Comparison of ENCODE assay signal across 18 cellular contexts in the genomic region with DNA sequence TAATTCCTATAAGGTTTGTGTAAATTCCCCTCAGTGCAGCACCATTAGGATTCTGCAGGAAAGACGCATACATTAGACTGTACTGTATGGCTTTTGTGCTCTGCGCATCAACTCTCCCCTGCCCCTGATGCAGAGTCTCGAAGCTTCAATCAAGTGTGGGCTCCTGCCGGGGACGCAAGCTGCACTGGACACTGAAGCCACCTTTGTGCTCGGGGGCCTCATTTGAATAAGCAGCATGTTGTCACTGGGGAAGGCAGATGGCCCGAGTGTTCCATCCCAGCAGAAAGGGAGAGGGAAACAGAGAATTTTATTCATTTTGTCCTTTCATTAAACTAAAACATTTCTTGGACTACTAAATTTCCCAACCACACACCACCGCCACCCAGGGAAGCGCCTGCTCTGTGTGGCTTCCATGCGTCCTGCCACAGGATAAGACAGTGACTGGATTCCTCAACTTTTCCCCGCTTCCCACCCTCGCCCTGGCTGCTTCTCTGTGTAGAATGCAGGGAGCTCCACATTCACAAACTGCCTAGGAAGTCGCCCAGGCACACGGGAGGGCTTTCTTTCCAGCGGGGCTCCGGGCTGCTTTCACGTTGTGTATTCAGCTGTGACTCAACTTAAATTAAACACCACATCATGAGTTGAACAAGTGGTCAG.
DNase-seq lines count a peak whose midpoint lies in the region; ATAC-seq and TF ChIP-seq lines count a peak whose summit lies in the region.
"Had no signal": no experiment of that assay in that cellular context is flagged by ENCODE, and none has a peak within 500 bp of the region (broad histone marks: within the 10 kb centered on the region; RNA-seq: fewer than 3 reads in every experiment).

No MANE protein-coding gene starts in this region.

- H3K9ac ChIP-seq in HUES48 (ENCODE audit: low read depth, low read length): no peak overlapping the region

- DNase-seq in cerebellar cortex (ENCODE audit: low spot score) (peak; percentile 20), left kidney (ENCODE audit: low read depth, low spot score) (peak; percentile 96), putamen (ENCODE audit: low spot score) (peak; percentile 66), T-cell (no peak), chondrocyte (ENCODE audit: low spot score) (no peak), NCI-H2171 (lab: John Stamatoyannopoulos, UW) (no peak)
- DNase-seq in activated CD8-positive, alpha-beta memory T cell treated with anti-CD3 and anti-CD28 coated beads, Interleukin-2, amount 50 U/mL, for 4 hours: no peak
- DNase-seq: activated CD4-positive, CD25-positive, alpha-beta regulatory T cell; activated naive CD8-positive, alpha-beta T cell treated with anti-CD3 and anti-CD28 coated beads for 36 hours; effector memory CD4-positive, alpha-beta T cell; H9; heart right ventricle; KBM-7; NCI-H2081; NCI-H510A treated with DMSO at 0.1 percent for 48 hours had no signal

- no peaks in the 10 kb centered on the region for H3K36me3 ChIP-seq in HUES48 (ENCODE audit: control insufficient read depth, insufficient read depth, low read length)
- H3K36me3 ChIP-seq: breast epithelium, heart right ventricle had no signal

- no peak for TF ChIP-seq CTCF in chondrocyte (IDR thresholded peaks at IDR 0.05)

- H3K27me3 Mint-ChIP-seq in T-cell: no peaks in the 10 kb centered on the region
- peaks cover 18% of the 10 kb centered on the region for H3K27me3 Mint-ChIP-seq in chondrocyte (ENCODE audit: low read depth)
- H3K27me3 Mint-ChIP-seq: activated naive CD8-positive, alpha-beta T cell treated with anti-CD3 and anti-CD28 coated beads for 36 hours had no signal

- POLR2A ChIA-PET in T-cell (lab: Charles Lee): no interaction called here

- H3K4me1 ChIP-seq in HUES48 (ENCODE audit: control insufficient read depth, insufficient read depth, low read length): peaks cover 16% of the 10 kb centered on the region; the same call in 1 of the 2 replicates
- H3K4me1 ChIP-seq: breast epithelium, heart right ventricle had no signal

- H3K4me1 Mint-ChIP-seq in T-cell (no peaks in the 10 kb centered on the region), chondrocyte (ENCODE audit: low read depth) (peaks cover 5% of the 10 kb centered on the region)
- H3K4me1 Mint-ChIP-seq: activated naive CD8-positive, alpha-beta T cell treated with anti-CD3 and anti-CD28 coated beads for 36 hours had no signal

- H3K36me3 Mint-ChIP-seq in T-cell (no peaks in the 10 kb centered on the region), chondrocyte (ENCODE audit: low read depth) (peaks cover 1% of the 10 kb centered on the region)

- H3K27ac Mint-ChIP-seq in T-cell (no peak overlapping the region), chondrocyte (ENCODE audit: unreplicated experiment) (no peak overlapping the region)
- H3K27ac Mint-ChIP-seq: activated naive CD8-positive, alpha-beta T cell treated with anti-CD3 and anti-CD28 coated beads for 36 hours; H9; T-helper 2 cell treated with Interferon-gamma antibody and Interleukin-4, amounts not matched to agents 5 μg/mL and 100 μg/mL, for 36 hours had no signal

- H3K9me3 Mint-ChIP-seq in T-cell (peaks cover 14 to 30% (median 22%) of the 10 kb centered on the region in 3 donors), chondrocyte (ENCODE audit: low read depth) (peaks cover 16% of the 10 kb centered on the region)

- CTCF ChIA-PET in T-cell (lab: Charles Lee): no interaction called here

- H3K27ac ChIP-seq in HUES48 (ENCODE audit: low read depth, low read length): peak overlapping the region; percentile 40
- H3K27ac ChIP-seq: breast epithelium, heart right ventricle had no signal

- H3K9me3 ChIP-seq in HUES48 (ENCODE audit: control insufficient read depth, insufficient read depth, low read length): peaks cover 8% of the 10 kb centered on the region; the same call in 1 of the 2 replicates

- H3K4me3 ChIP-seq in HUES48 (ENCODE audit: low read depth, low read length): no peak overlapping the region
- H3K4me3 ChIP-seq: breast epithelium, heart right ventricle had no signal

- ATAC-seq in T-cell (replicated peaks in 1 of 4): no peak
- ATAC-seq: heart right ventricle had no signal

- peaks cover 10% of the 10 kb centered on the region for H3K27me3 ChIP-seq in HUES48 (ENCODE audit: control insufficient read depth, insufficient read depth, low read length)
- H3K27me3 ChIP-seq: breast epithelium had no signal

- H3K4me3 Mint-ChIP-seq in T-cell (no peak overlapping the region), chondrocyte (ENCODE audit: unreplicated experiment) (no peak overlapping the region)
- H3K4me3 Mint-ChIP-seq: activated naive CD8-positive, alpha-beta T cell treated with anti-CD3 and anti-CD28 coated beads for 36 hours; H9; T-helper 2 cell treated with Interferon-gamma antibody and Interleukin-4, amounts not matched to agents 5 μg/mL and 100 μg/mL, for 36 hours had no signal

Comparison
In these comparisons a context has a peak if more than half of its experiments do, and no peak if none do; other contexts are left out.
1. DNase-seq: peak in cerebellar cortex (single experiment), left kidney (single experiment) and putamen (single experiment); none in T-cell (0 of 34), activated CD8-positive, alpha-beta memory T cell treated with anti-CD3 and anti-CD28 coated beads, Interleukin-2, amount 50 U/mL, for 4 hours (single experiment), chondrocyte (single experiment) and NCI-H2171 (single experiment).